Comparison of ENCODE assay signal across 8 cellular contexts in the genomic region with DNA sequence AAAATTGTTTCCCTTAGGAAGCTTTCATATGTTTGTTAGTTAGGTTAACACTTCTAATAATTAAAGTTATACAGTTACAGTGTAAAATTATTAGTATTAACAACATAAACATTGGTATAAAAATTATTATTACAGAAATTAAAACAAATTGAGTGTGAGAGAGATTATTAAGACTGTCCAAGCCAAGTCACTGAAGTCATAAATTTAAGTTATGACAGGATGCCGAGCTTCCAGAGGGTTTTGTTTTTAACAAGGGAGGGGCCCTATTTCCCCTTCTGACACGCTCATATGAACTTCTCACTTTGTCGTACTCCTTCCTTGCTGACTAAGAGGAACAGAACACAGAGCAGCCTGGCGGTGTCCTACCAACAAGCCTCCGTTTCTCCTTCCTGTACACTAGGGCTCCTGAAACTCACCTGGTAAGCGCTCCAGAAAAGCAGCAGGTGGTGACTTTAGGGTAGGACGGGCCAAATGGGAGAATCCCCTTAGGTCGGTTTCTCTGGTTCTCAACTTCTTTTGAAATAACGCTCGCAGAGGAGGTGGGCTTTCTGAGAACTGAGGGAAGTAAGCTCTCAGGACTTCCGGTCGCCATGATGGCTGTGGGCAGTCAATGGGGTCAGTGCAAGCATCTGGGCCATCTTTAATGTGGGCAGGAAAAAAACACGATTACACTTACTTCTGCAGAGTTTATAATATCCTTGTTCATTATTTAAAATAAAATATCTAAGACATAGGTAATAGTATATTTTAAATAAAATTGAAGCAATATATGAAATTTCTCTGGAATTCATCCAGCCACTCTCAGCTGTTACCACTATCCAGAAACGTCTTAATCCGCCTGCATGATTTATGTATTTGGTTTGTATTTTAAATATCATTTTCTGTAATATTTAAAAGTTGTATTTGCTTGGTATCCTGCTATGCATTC. TPM values are rescaled to one million over a fixed set of nuclear protein-coding genes. Genes with fewer than 3 reads are reported as not detected.
DNase-seq lines count a peak whose midpoint lies in the region; TF ChIP-seq lines count a peak whose summit lies in the region.

A gene with protein sequence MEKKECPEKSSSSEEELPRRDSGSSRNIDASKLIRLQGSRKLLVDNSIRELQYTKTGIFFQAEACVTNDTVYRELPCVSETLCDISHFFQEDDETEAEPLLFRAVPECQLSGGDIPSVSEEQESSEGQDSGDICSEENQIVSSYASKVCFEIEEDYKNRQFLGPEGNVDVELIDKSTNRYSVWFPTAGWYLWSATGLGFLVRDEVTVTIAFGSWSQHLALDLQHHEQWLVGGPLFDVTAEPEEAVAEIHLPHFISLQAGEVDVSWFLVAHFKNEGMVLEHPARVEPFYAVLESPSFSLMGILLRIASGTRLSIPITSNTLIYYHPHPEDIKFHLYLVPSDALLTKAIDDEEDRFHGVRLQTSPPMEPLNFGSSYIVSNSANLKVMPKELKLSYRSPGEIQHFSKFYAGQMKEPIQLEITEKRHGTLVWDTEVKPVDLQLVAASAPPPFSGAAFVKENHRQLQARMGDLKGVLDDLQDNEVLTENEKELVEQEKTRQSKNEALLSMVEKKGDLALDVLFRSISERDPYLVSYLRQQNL (minus strand): TSS at position 537 of the 928 bp plus-strand sequence. CDS start 14,892 bp downstream, outside the sequence.

- H3K36me3 ChIP-seq in HAP-1 (replicated peaks) (no peaks in the 10 kb centered on the region), SK-N-SH (replicated peaks in 1 of 2; ENCODE audit: control insufficient read depth in 1 of 2, insufficient read depth in 2 of 2, low read length in 1 of 2) (peaks cover 0 to 2% of the 10 kb centered on the region in 2 experiments)

- H3K27me3 ChIP-seq in HAP-1 (ENCODE audit: low read depth) (no peaks in the 10 kb centered on the region), SK-N-SH (ENCODE audit: insufficient read depth) (no peaks in the 10 kb centered on the region)

- peak within 1 kb of the TSS; percentile 99 for H2AFZ ChIP-seq in SK-N-SH (ENCODE audit: low read depth)

- H3K27ac Mint-ChIP-seq in activated naive CD4-positive, alpha-beta T cell treated with anti-CD3 and anti-CD28 coated beads, Interleukin-2, amount 50 U/mL, for 24 hours, result peak within 1 kb of the TSS; percentile 95

- POLR2A ChIA-PET in SK-N-SH (lab: Yijun Ruan, JAX), result interaction anchor here (0.6 to 1.9 kb wide), 4 partner anchors 17 to 145 kb away, joined by 3 to 10 read pairs (median 4); a partner anchor contains a TSS

- CTCF ChIA-PET in SK-N-SH (lab: Yijun Ruan, JAX), result interaction anchor here (1.0 to 1.8 kb wide), 6 partner anchors 11 to 103 kb away, joined by 3 to 7 read pairs (median 4); no protein-coding TSS in a partner anchor

- in situ Hi-C loops in HAP-1 (cut with MboI; ENCODE audit: low sequenced_read_pairs), result no loop called here

- H3K4me1 ChIP-seq in HAP-1 (peaks cover 12% of the 10 kb centered on the region), SK-N-SH (ENCODE audit: control insufficient read depth in 1 of 2, insufficient read depth in 2 of 2, low read depth in 1 of 2, low read length in 1 of 2) (peaks cover 0 to 14% of the 10 kb centered on the region in 2 experiments; a peak in 3 of 4 replicates)

- peaks cover 17% of the 10 kb centered on the region for H3F3A ChIP-seq in SK-N-SH (replicated peaks; ENCODE audit: insufficient read depth)

- H3K27me3 Mint-ChIP-seq in activated naive CD4-positive, alpha-beta T cell treated with anti-CD3 and anti-CD28 coated beads, Interleukin-2, amount 50 U/mL, for 24 hours, result no peaks in the 10 kb centered on the region

- DNase-seq in EL, result peak; percentile 87
- peak; percentile 85 to 87 for DNase-seq in HAP-1 (ENCODE audit: low spot score in 2 of 2)
- peak; percentile 100 for DNase-seq in NB4 (ENCODE audit: low read depth)
- DNase-seq in SK-N-SH, result peak; percentile 73
- DNase-seq in globus pallidus (ENCODE audit: low spot score), result peak; percentile 89
- DNase-seq in non-pigmented ciliary epithelial cell (ENCODE audit: low read depth), result peak; percentile 50
- DNase-seq in substantia nigra (lab: John Stamatoyannopoulos, UW), result peak in 47 of 49 donors; percentile 9 to 87 (median 71)

- H3K4me3 ChIP-seq in HAP-1 (peak within 1 kb of the TSS; percentile 53), NB4 (ENCODE audit: low read depth, low read length) (peak within 1 kb of the TSS; percentile 71), SK-N-SH (ENCODE audit: low read depth in 2 of 2, low read length in 1 of 2) (peak within 1 kb of the TSS; percentile 76 to 84)

- peaks cover 32% of the 10 kb centered on the region for H3K79me2 ChIP-seq in SK-N-SH (ENCODE audit: insufficient read depth)

- TF ChIP-seq EP300 in SK-N-SH (IDR thresholded peaks at IDR 0.05; ENCODE audit: borderline replicate concordance in 1 of 2, low read depth in 1 of 2, low read length in 1 of 2), result no peak; a peak in 1 of 4 replicates

- TF ChIP-seq CTCF in NB4 (IDR thresholded peaks at IDR 0.05; ENCODE audit: low read depth, low read length), result no peak
- no peak for TF ChIP-seq CTCF in SK-N-SH (IDR thresholded peaks at IDR 0.05)

- TF ChIP-seq RAD21 in SK-N-SH (IDR thresholded peaks at IDR 0.05; ENCODE audit: low read length), result no peak

- H3K9me3 ChIP-seq in HAP-1 (no peaks in the 10 kb centered on the region), SK-N-SH (no peaks in the 10 kb centered on the region)

- H3K4me3 Mint-ChIP-seq in activated naive CD4-positive, alpha-beta T cell treated with anti-CD3 and anti-CD28 coated beads, Interleukin-2, amount 50 U/mL, for 24 hours, result peak within 1 kb of the TSS; percentile 98

- H3K4me2 ChIP-seq in SK-N-SH, result peak within 1 kb of the TSS; percentile 84

- 15% methylated on average over 15 of the region's 15 CpGs for WGBS in SK-N-SH (ENCODE audit: low lambda C conversion rate)

- TF ChIP-seq POLR2A in NB4 (IDR thresholded peaks at IDR 0.05; ENCODE audit: extremely low read depth, insufficient read length), result peak; percentile 98

- H3K36me3 Mint-ChIP-seq in activated naive CD4-positive, alpha-beta T cell treated with anti-CD3 and anti-CD28 coated beads, Interleukin-2, amount 50 U/mL, for 24 hours, result peaks cover 8% of the 10 kb centered on the region

- H3K4me1 Mint-ChIP-seq in activated naive CD4-positive, alpha-beta T cell treated with anti-CD3 and anti-CD28 coated beads, Interleukin-2, amount 50 U/mL, for 24 hours, result peaks cover 82% of the 10 kb centered on the region

- H3K9me2 ChIP-seq in SK-N-SH, result no peaks in the 10 kb centered on the region

- no peaks in the 10 kb centered on the region for H4K20me1 ChIP-seq in SK-N-SH (ENCODE audit: insufficient read depth)

- no peaks in the 10 kb centered on the region for H3K9me3 Mint-ChIP-seq in activated naive CD4-positive, alpha-beta T cell treated with anti-CD3 and anti-CD28 coated beads, Interleukin-2, amount 50 U/mL, for 24 hours

- H3K27ac ChIP-seq in SK-N-SH (ENCODE audit: low read depth in 2 of 2, low read length in 1 of 2), result peak within 1 kb of the TSS; percentile 93 to 95
- H3K27ac ChIP-seq in substantia nigra (ENCODE audit: low read depth, low read length, poor library complexity, severe bottlenecking), result peak within 1 kb of the TSS; percentile 90

- peak within 1 kb of the TSS; percentile 89 for H3K9ac ChIP-seq in SK-N-SH

TF ChIP-seq in SK-N-SH, 30 proteins besides CTCF, POLR2A, EP300 and RAD21 (continues in another document):
- TF ChIP-seq NRF1 (IDR thresholded peaks at IDR 0.05; ENCODE audit: low read depth, low read length), result no peak
- no peak; the same call in 1 of the 2 replicates for TF ChIP-seq NFIC (IDR thresholded peaks at IDR 0.05; ENCODE audit: borderline replicate concordance)
- no peak for TF ChIP-seq EZH2phosphoT487 (IDR thresholded peaks at IDR 0.05; ENCODE audit: borderline replicate concordance, low read depth)
- TF ChIP-seq GABPA (IDR thresholded peaks at IDR 0.05; ENCODE audit: low read depth), result peak; percentile 91
- TF ChIP-seq, protein P1, sequence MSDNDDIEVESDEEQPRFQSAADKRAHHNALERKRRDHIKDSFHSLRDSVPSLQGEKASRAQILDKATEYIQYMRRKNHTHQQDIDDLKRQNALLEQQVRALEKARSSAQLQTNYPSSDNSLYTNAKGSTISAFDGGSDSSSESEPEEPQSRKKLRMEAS (IDR thresholded peaks at IDR 0.05; ENCODE audit: low read depth), result peak; percentile 58; the same call in 1 of the 2 replicates
- TF ChIP-seq FOXJ3 (CRISPR knock-in tag; IDR thresholded peaks at IDR 0.05), result no peak
- no peak for TF ChIP-seq RFX5 (IDR thresholded peaks at IDR 0.05; ENCODE audit: low read length)
- peak; percentile 60 for TF ChIP-seq CHD2 (IDR thresholded peaks at IDR 0.05; ENCODE audit: low read length, partially characterized antibody)
- TF ChIP-seq, protein P2, sequence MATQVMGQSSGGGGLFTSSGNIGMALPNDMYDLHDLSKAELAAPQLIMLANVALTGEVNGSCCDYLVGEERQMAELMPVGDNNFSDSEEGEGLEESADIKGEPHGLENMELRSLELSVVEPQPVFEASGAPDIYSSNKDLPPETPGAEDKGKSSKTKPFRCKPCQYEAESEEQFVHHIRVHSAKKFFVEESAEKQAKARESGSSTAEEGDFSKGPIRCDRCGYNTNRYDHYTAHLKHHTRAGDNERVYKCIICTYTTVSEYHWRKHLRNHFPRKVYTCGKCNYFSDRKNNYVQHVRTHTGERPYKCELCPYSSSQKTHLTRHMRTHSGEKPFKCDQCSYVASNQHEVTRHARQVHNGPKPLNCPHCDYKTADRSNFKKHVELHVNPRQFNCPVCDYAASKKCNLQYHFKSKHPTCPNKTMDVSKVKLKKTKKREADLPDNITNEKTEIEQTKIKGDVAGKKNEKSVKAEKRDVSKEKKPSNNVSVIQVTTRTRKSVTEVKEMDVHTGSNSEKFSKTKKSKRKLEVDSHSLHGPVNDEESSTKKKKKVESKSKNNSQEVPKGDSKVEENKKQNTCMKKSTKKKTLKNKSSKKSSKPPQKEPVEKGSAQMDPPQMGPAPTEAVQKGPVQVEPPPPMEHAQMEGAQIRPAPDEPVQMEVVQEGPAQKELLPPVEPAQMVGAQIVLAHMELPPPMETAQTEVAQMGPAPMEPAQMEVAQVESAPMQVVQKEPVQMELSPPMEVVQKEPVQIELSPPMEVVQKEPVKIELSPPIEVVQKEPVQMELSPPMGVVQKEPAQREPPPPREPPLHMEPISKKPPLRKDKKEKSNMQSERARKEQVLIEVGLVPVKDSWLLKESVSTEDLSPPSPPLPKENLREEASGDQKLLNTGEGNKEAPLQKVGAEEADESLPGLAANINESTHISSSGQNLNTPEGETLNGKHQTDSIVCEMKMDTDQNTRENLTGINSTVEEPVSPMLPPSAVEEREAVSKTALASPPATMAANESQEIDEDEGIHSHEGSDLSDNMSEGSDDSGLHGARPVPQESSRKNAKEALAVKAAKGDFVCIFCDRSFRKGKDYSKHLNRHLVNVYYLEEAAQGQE (IDR thresholded peaks at IDR 0.05; ENCODE audit: low read depth, low read length), result peak; percentile 48; the same call in 1 of the 2 replicates

RNA-seq across cellular contexts. Expression of the gene that starts here (rescaled TPM):
- 16.4 and 21.7 TPM in 2 replicates for polyA plus RNA-seq in SK-N-SH (2012; rRNA removed)
- polyA plus RNA-seq in SK-N-SH (2012; cell fraction: cytosol; rRNA removed), result 14.0 and 16.6 TPM in 2 replicates
- polyA plus RNA-seq in SK-N-SH (2012; cell fraction: nucleus; rRNA removed), result 63.6 and 66.5 TPM in 2 replicates

Comparison
In these comparisons a context has a peak if more than half of its experiments do, and no peak if none do; other contexts are left out.
1. Peak in every context shown above with its lines: DNase-seq, H3K4me3 ChIP-seq and H3K27ac ChIP-seq.
2. DNase-seq: peak in every context shown above with its lines; median percentile 100 in NB4; 89 in globus pallidus; 87 in EL; 86 in HAP-1; 73 in SK-N-SH; 71 in substantia nigra; 50 in non-pigmented ciliary epithelial cell.